Comparison of ENCODE assay signal across 28 cellular contexts in genomic region chr15:63345391-63345752, GRCh38. TPM values are rescaled to one million over a fixed set of nuclear protein-coding genes. Genes with fewer than 3 reads are reported as not detected.
"Had no signal": no experiment of that assay in that cellular context is flagged by ENCODE, and none has a peak within 500 bp of the region (broad histone marks: within the 10 kb centered on the region; RNA-seq: fewer than 3 reads in every experiment).

No MANE protein-coding gene starts in this region.

- ATAC-seq: T-helper 17 cell had no signal

- H3K9ac ChIP-seq: parathyroid adenoma had no signal

- H3K4me3 Mint-ChIP-seq: activated CD4-positive, alpha-beta memory T cell treated with anti-CD3 and anti-CD28 coated beads for 36 hours; activated CD4-positive, alpha-beta T cell treated with anti-CD3 and anti-CD28 coated beads, Interleukin-2, amount 10 ng/mL, durations not matched to agents 24 days and 14 days; activated naive CD4-positive, alpha-beta T cell treated with anti-CD3 and anti-CD28 coated beads, Interleukin-2, amount 10 ng/mL, durations not matched to agents 7 days and 5 days; activated naive CD8-positive, alpha-beta T cell treated with anti-CD3 and anti-CD28 coated beads, Interleukin-2, amount 10 ng/mL, durations not matched to agents 7 days and 5 days; brain; T-helper 17 cell; type B pancreatic cell had no signal

- DNase-seq: activated CD4-positive, alpha-beta memory T cell treated with anti-CD3 and anti-CD28 coated beads for 36 hours; activated CD4-positive, alpha-beta T cell treated with anti-CD3 and anti-CD28 coated beads, Interleukin-2, amount 10 ng/mL, durations not matched to agents 24 days and 14 days; activated CD4-positive, CD25-positive, alpha-beta regulatory T cell treated with anti-CD3 and anti-CD28 coated beads, Interleukin-2, amount 50 U/mL, for 72 hours; activated CD8-positive, alpha-beta memory T cell treated with anti-CD3 and anti-CD28 coated beads, Interleukin-2, amount 50 U/mL, for 4 hours; activated gamma-delta T cell; activated naive CD4-positive, alpha-beta T cell treated with anti-CD3 and anti-CD28 coated beads, Interleukin-2, amount 10 ng/mL, durations not matched to agents 7 days and 5 days; activated naive CD8-positive, alpha-beta T cell treated with anti-CD3 and anti-CD28 coated beads, Interleukin-2, amount 10 ng/mL, durations not matched to agents 7 days and 5 days; activated T-cell treated with anti-CD3 and anti-CD28 coated beads, Interleukin-2, amount 50 U/mL, for 1 hour; dorsolateral prefrontal cortex; effector memory CD4-positive, alpha-beta T cell; left ventricle myocardium inferior; nucleus accumbens; stimulated activated CD4-positive, alpha-beta T cell treated with anti-CD3 and anti-CD28 coated beads, Interleukin-15, amount 100 ng/mL, for 24 hours; stimulated activated CD4-positive, alpha-beta T cell treated with anti-CD3 and anti-CD28 coated beads, Interleukin-2, amount 100 ng/mL, for 24 hours; stimulated activated naive CD4-positive, alpha-beta T cell treated with Interleukin-2 at 50 U/mL for 16 hours; T-helper 17 cell; T1000; testis had no signal

- H3K9me3 Mint-ChIP-seq: activated CD4-positive, alpha-beta memory T cell treated with anti-CD3 and anti-CD28 coated beads for 36 hours; activated CD4-positive, alpha-beta T cell treated with anti-CD3 and anti-CD28 coated beads, Interleukin-2, amount 10 ng/mL, durations not matched to agents 24 days and 14 days; activated naive CD4-positive, alpha-beta T cell treated with anti-CD3 and anti-CD28 coated beads, Interleukin-2, amount 10 ng/mL, durations not matched to agents 7 days and 5 days; activated naive CD8-positive, alpha-beta T cell treated with anti-CD3 and anti-CD28 coated beads, Interleukin-2, amount 10 ng/mL, durations not matched to agents 7 days and 5 days; type B pancreatic cell had no signal

- H3K27ac ChIP-seq: ascending aorta, cardiac muscle cell, coronary artery, dorsolateral prefrontal cortex, left ventricle myocardium inferior, parathyroid adenoma, right atrium auricular region, testis, vagina had no signal

- H3K27me3 Mint-ChIP-seq: activated CD4-positive, alpha-beta memory T cell treated with anti-CD3 and anti-CD28 coated beads for 36 hours; brain had no signal

- H3K36me3 ChIP-seq: ascending aorta, cardiac muscle cell, left ventricle myocardium inferior, right atrium auricular region had no signal

- H3K4me3 ChIP-seq: ascending aorta, cardiac muscle cell, coronary artery, dorsolateral prefrontal cortex, left ventricle myocardium inferior, right atrium auricular region, smooth muscle cell, testis, vagina had no signal

- H3K4me1 Mint-ChIP-seq: activated naive CD4-positive, alpha-beta T cell treated with anti-CD3 and anti-CD28 coated beads, Interleukin-2, amount 10 ng/mL, durations not matched to agents 7 days and 5 days had no signal

- H3K4me2 ChIP-seq: smooth muscle cell had no signal

- H3K36me3 Mint-ChIP-seq: activated CD4-positive, alpha-beta memory T cell treated with anti-CD3 and anti-CD28 coated beads for 36 hours; activated naive CD4-positive, alpha-beta T cell treated with anti-CD3 and anti-CD28 coated beads, Interleukin-2, amount 10 ng/mL, durations not matched to agents 7 days and 5 days; activated naive CD8-positive, alpha-beta T cell treated with anti-CD3 and anti-CD28 coated beads, Interleukin-2, amount 10 ng/mL, durations not matched to agents 7 days and 5 days; type B pancreatic cell had no signal

- H3K9me3 ChIP-seq: ascending aorta, left ventricle myocardium inferior, right atrium auricular region, testis, vagina had no signal

- H3K27me3 ChIP-seq: ascending aorta, cardiac muscle cell, dorsolateral prefrontal cortex, right atrium auricular region, testis, vagina had no signal

- H3K27ac Mint-ChIP-seq: activated CD4-positive, alpha-beta memory T cell treated with anti-CD3 and anti-CD28 coated beads for 36 hours; activated CD4-positive, alpha-beta T cell treated with anti-CD3 and anti-CD28 coated beads, Interleukin-2, amount 10 ng/mL, durations not matched to agents 24 days and 14 days; activated naive CD4-positive, alpha-beta T cell treated with anti-CD3 and anti-CD28 coated beads, Interleukin-2, amount 10 ng/mL, durations not matched to agents 7 days and 5 days; activated naive CD8-positive, alpha-beta T cell treated with anti-CD3 and anti-CD28 coated beads, Interleukin-2, amount 10 ng/mL, durations not matched to agents 7 days and 5 days; T-helper 17 cell had no signal

RNA-seq across cellular contexts. Expression of gene CA12, which starts 36.3 kb away (rescaled TPM):
- total RNA-seq: activated CD8-positive, alpha-beta memory T cell treated with anti-CD3 and anti-CD28 coated beads for 36 hours; activated naive CD8-positive, alpha-beta T cell treated with anti-CD3 and anti-CD28 coated beads, Interleukin-2, amount 10 ng/mL, durations not matched to agents 7 days and 5 days; T-helper 17 cell had no signal
- polyA plus RNA-seq: cardiac muscle cell had no signal
